8 cellular contexts compared by ENCODE assay signal in the genomic region with DNA sequence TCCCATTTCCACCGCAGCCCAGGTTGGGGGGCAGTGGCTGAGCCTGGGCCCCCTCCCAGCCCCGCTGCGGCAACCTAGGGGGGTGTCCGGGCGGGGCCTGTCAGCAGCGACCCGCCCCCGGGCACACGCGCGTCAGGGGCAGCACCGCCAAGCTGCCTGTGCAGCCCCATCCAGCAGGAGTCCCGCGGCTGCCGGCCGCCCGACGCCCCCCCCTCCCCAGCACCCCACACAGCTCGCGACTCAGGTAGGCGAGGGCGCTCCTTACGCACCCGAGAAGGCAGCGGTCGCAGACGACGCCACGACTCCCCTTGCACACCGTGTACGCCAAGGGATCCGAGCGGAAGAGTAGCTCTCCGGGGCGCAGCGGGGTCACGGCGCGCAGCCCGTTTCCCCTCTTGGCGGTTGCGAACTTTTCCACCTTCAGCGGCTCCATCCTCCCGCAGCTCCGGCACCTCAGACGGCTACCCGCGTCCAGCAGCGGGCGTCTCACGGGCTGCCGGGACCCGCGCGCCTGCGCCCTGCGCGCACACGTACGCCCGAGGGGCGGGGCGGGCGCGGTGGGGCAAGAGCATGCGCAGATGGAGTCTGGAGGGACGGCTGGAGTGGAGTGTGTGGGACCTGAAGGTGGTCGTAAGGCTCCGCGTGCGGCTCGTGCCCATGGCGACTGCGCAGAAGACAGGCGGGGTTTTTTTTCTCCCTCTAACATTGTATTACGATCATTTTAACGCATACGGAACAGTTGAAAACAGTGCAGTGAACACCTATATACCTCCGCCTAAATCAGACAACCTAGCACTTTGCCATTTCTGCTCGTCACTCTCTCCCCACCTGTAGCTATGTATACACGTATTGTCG. TPM values are rescaled to one million over a fixed set of nuclear protein-coding genes. Genes with fewer than 3 reads are reported as not detected.
DNase-seq lines count a peak whose midpoint lies in the region; ATAC-seq and TF ChIP-seq lines count a peak whose summit lies in the region.

A gene (minus strand): TSS at position 495 of the 855 bp plus-strand sequence.

- peak within 1 kb of the TSS; percentile 69 to 82 for H3K27ac Mint-ChIP-seq in natural killer cell

- H3K79me1 ChIP-seq in IMR-90 (ENCODE audit: low read depth in 1 of 2, low read length in 2 of 2) = peaks cover 26 to 35% of the 10 kb centered on the region in 2 experiments; a peak in 3 of 4 replicates

- no peaks in the 10 kb centered on the region for H3K27me3 ChIP-seq in IMR-90 (ENCODE audit: control insufficient read depth, insufficient read depth, low read length)
- H3K27me3 ChIP-seq in PC-9 (ENCODE audit: insufficient read depth, low read depth) = no peaks in the 10 kb centered on the region
- no peaks in the 10 kb centered on the region for H3K27me3 ChIP-seq in fibroblast of lung (ENCODE audit: control insufficient read depth, insufficient read depth, low read length)

- BruUV-seq in IMR-90 (replicated peaks; lab: Mats Ljungman, UMichigan) (no TSS peak), PC-9 (replicated peaks; lab: Mats Ljungman, UMichigan) (no TSS peak)

- peak within 1 kb of the TSS; percentile 32 for H2BK5ac ChIP-seq in IMR-90 (ENCODE audit: low read depth, low read length, poor library complexity, severe bottlenecking)

- H2BK15ac ChIP-seq in IMR-90 (ENCODE audit: low read depth, low read length) = no peak within 1 kb of the TSS

- H3K4me3 ChIP-seq in IMR-90 (ENCODE audit: insufficient read depth, low read depth, low read length) (peak within 1 kb of the TSS; percentile 98), PC-9 (peak within 1 kb of the TSS; percentile 75), fibroblast of lung (replicated peaks in 1 of 4; ENCODE audit: control extremely low read depth in 1 of 4, insufficient read depth in 1 of 4, low read depth in 3 of 4, low read length in 4 of 4) (peak within 1 kb of the TSS; percentile 78 to 88 (median 85))

- H3K27ac ChIP-seq in IMR-90 (ENCODE audit: insufficient read depth, low read length) = peak within 1 kb of the TSS; percentile 65
- H3K27ac ChIP-seq in PC-9 = no peak within 1 kb of the TSS
- peak within 1 kb of the TSS; percentile 51 for H3K27ac ChIP-seq in fibroblast of lung (ENCODE audit: insufficient read depth, low read length)

- no peaks in the 10 kb centered on the region for H3K9me3 Mint-ChIP-seq in activated T-cell treated with anti-CD3 and anti-CD28 coated beads, Interleukin-2, amount 50 U/mL, for 4 hours
- H3K9me3 Mint-ChIP-seq in natural killer cell = no peaks in the 10 kb centered on the region

- H3K18ac ChIP-seq in IMR-90 (ENCODE audit: low read depth, low read length) = no peak within 1 kb of the TSS

- peak within 1 kb of the TSS; percentile 81; the same call in 1 of the 2 replicates for H3K23ac ChIP-seq in IMR-90 (ENCODE audit: low read depth, low read length)

- in situ Hi-C loops in IMR-90 (cut with MboI; ENCODE audit: low sequenced_read_pairs) = no loop called here

- H4K20me1 ChIP-seq in IMR-90 (ENCODE audit: insufficient read depth, low read length) (peaks cover 7% of the 10 kb centered on the region; the same call in 1 of the 2 replicates), PC-9 (ENCODE audit: insufficient read depth) (no peaks in the 10 kb centered on the region), fibroblast of lung (ENCODE audit: control insufficient read depth, extremely low read depth, insufficient read depth, low read length) (no peaks in the 10 kb centered on the region)

- peak within 1 kb of the TSS; percentile 79 to 97 for H4K8ac ChIP-seq in IMR-90 (ENCODE audit: low read depth in 2 of 2, low read length in 2 of 2)

- peak within 1 kb of the TSS; percentile 85 for H3K4me3 Mint-ChIP-seq in activated T-cell treated with anti-CD3 and anti-CD28 coated beads, Interleukin-2, amount 50 U/mL, for 4 hours
- peak within 1 kb of the TSS; percentile 91 for H3K4me3 Mint-ChIP-seq in natural killer cell

- H2AFZ ChIP-seq in IMR-90 (replicated peaks; ENCODE audit: low read length, poor library complexity) (peak within 1 kb of the TSS; percentile 98), PC-9 (peak within 1 kb of the TSS; percentile 96), fibroblast of lung (ENCODE audit: low read length) (peak within 1 kb of the TSS; percentile 99)

- H3K9me1 ChIP-seq in IMR-90 (ENCODE audit: insufficient read depth, low read length) = peaks cover 6% of the 10 kb centered on the region; the same call in 1 of the 2 replicates

- peak within 1 kb of the TSS; percentile 68 for H3K4ac ChIP-seq in IMR-90 (ENCODE audit: low read depth, low read length)

- H3K4me1 ChIP-seq in IMR-90 (ENCODE audit: control insufficient read depth, insufficient read depth, low read length) (peaks cover 6% of the 10 kb centered on the region), PC-9 (replicated peaks; ENCODE audit: insufficient read depth) (peaks cover 26% of the 10 kb centered on the region), fibroblast of lung (ENCODE audit: control insufficient read depth, extremely low read depth, insufficient read depth, low read length) (no peaks in the 10 kb centered on the region)

- H3K27me3 Mint-ChIP-seq in activated T-cell treated with anti-CD3 and anti-CD28 coated beads, Interleukin-2, amount 50 U/mL, for 4 hours (ENCODE audit: low read depth) = no peaks in the 10 kb centered on the region
- H3K27me3 Mint-ChIP-seq in natural killer cell (ENCODE audit: low read depth in 2 of 2) = no peaks in the 10 kb centered on the region

- 0% methylated on average over 31 of the region's 82 CpGs; no CpG with 5 or more reads in 1 of the 2 experiments for WGBS in IMR-90 (ENCODE audit: extremely low coverage in 2 of 2, insufficient read length in 1 of 2), 2 experiments

- no peak within 1 kb of the TSS; the same call in 1 of the 2 replicates for H2AK5ac ChIP-seq in IMR-90 (ENCODE audit: low read depth, low read length)

- CTCF ChIA-PET in IMR-90 (lab: Yijun Ruan, JAX) = no interaction called here
- CTCF ChIA-PET in PC-9 (lab: Charles Lee) = interaction anchor here (1.4 kb wide), 1 partner anchor 9 kb away, joined by 4 read pairs; no protein-coding TSS in a partner anchor

- peak within 1 kb of the TSS; percentile 78 for H3K9ac ChIP-seq in IMR-90 (ENCODE audit: low read depth, low read length)
- H3K9ac ChIP-seq in fibroblast of lung (ENCODE audit: insufficient read depth, low read length) = peak within 1 kb of the TSS; percentile 71

- H3K79me2 ChIP-seq in PC-9 (ENCODE audit: low read depth) = peaks cover 21% of the 10 kb centered on the region; the same call in 1 of the 2 replicates
- peaks cover 11% of the 10 kb centered on the region for H3K79me2 ChIP-seq in fibroblast of lung (ENCODE audit: control insufficient read depth, insufficient read depth, low read length)

- H3K4me2 ChIP-seq in IMR-90 (ENCODE audit: low read depth, low read length) (peak within 1 kb of the TSS; percentile 91), PC-9 (peak within 1 kb of the TSS; percentile 85), fibroblast of lung (ENCODE audit: extremely low read depth, insufficient read depth, low read length) (peak within 1 kb of the TSS; percentile 82)

- TF ChIP-seq CTCF in IMR-90 (conservative IDR thresholded peaks at IDR 0.05; ENCODE audit: low read depth, low read length) = peak; percentile 21; the same call in 1 of the 2 replicates
- no peak for TF ChIP-seq CTCF in PC-9 (conservative IDR thresholded peaks at IDR 0.05)
- TF ChIP-seq CTCF in fibroblast of lung (conservative IDR thresholded peaks at IDR 0.05 in 1 of 2, IDR thresholded peaks at IDR 0.05 in 1 of 2; ENCODE audit: low read depth in 1 of 2, low read length in 2 of 2) = no peak
- no peak for TF ChIP-seq CTCF in natural killer cell (IDR thresholded peaks at IDR 0.05)

- H4K5ac ChIP-seq in IMR-90 (ENCODE audit: low read depth, low read length) = peak within 1 kb of the TSS; percentile 85

- ATAC-seq in GM21529 (IDR thresholded peaks at IDR 0.05; ENCODE audit: unreplicated experiment) (peak; percentile 92), IMR-90 (ENCODE audit: low read depth) (peak; percentile 97), natural killer cell (peak; percentile 93 to 94 (median 93))
- ATAC-seq in activated T-cell treated with anti-CD3 and anti-CD28 coated beads, Interleukin-2, amount 50 U/mL, for 4 hours = peak; percentile 90 to 91

- H3K9me2 ChIP-seq in PC-9 (ENCODE audit: insufficient read depth) = no peaks in the 10 kb centered on the region

- POLR2A ChIA-PET in IMR-90 (lab: Charles Lee; ENCODE audit: unreplicated experiment) = interaction anchor here (0.6 kb wide), 3 partner anchors 68 to 1854 kb away, joined by 3 to 14 read pairs (median 3); no protein-coding TSS in a partner anchor
- POLR2A ChIA-PET in PC-9 (lab: Charles Lee; ENCODE audit: unreplicated experiment) = no interaction called here

- H2AK9ac ChIP-seq in IMR-90 (replicated peaks; ENCODE audit: low read depth, low read length, poor library complexity) = peak within 1 kb of the TSS; percentile 84

- H3K36me3 ChIP-seq in IMR-90 (ENCODE audit: control insufficient read depth, insufficient read depth, low read length) (no peaks in the 10 kb centered on the region), PC-9 (ENCODE audit: low read depth) (no peaks in the 10 kb centered on the region), fibroblast of lung (ENCODE audit: control insufficient read depth, insufficient read depth, low read length) (no peaks in the 10 kb centered on the region)

- H4K91ac ChIP-seq in IMR-90 (ENCODE audit: insufficient read depth, low read depth, low read length) = peak within 1 kb of the TSS; percentile 30; the same call in 1 of the 2 replicates

- intact Hi-C loops in IMR-90 (cut with micrococcal nuclease) = loop anchor here (5.0 kb wide), 1 partner anchor 125 kb away; no protein-coding TSS in a partner anchor
- intact Hi-C loops in PC-9 (cut with micrococcal nuclease; ENCODE audit: unreplicated experiment) = no loop called here
- intact Hi-C loops in natural killer cell (cut with micrococcal nuclease) = loop anchor here (2.0 kb wide), 1 partner anchor 60 kb away; a partner anchor contains a TSS

- H3K9me3 ChIP-seq in IMR-90 (ENCODE audit: control insufficient read depth, insufficient read depth, low read length) (no peaks in the 10 kb centered on the region), PC-9 (ENCODE audit: insufficient read depth, low read depth) (no peaks in the 10 kb centered on the region), fibroblast of lung (ENCODE audit: control insufficient read depth, insufficient read depth, low read depth, low read length) (no peaks in the 10 kb centered on the region)

- H3K14ac ChIP-seq in IMR-90 (replicated peaks; ENCODE audit: low read depth, low read length) = peak within 1 kb of the TSS; percentile 80

- no peak within 1 kb of the TSS for H2BK20ac ChIP-seq in IMR-90 (ENCODE audit: low read depth, low read length)

- 0 out of 2 replicates have a peak within 1 kb of the TSS, but pooled peaks have one; percentile 7 for H2BK120ac ChIP-seq in IMR-90 (ENCODE audit: low read depth, low read length)

- no peak for TF ChIP-seq POLR2A in IMR-90 (IDR thresholded peaks at IDR 0.05; ENCODE audit: low read depth, low read length)

- H3K4me1 Mint-ChIP-seq in activated T-cell treated with anti-CD3 and anti-CD28 coated beads, Interleukin-2, amount 50 U/mL, for 4 hours (ENCODE audit: low read depth) = peaks cover 26% of the 10 kb centered on the region
- peaks cover 24 to 32% of the 10 kb centered on the region in 2 donors for H3K4me1 Mint-ChIP-seq in natural killer cell

- dilution Hi-C loops in IMR-90 (cut with HindIII; ENCODE audit: low sequenced_read_pairs, unreplicated experiment) = no loop called here

- H3F3A ChIP-seq in PC-9 (ENCODE audit: insufficient read depth, low read depth) = peaks cover 21% of the 10 kb centered on the region; the same call in 1 of the 2 replicates

- H3K56ac ChIP-seq in IMR-90 (ENCODE audit: extremely low read depth, insufficient read depth, low read length) = peak within 1 kb of the TSS; percentile 61

- H3K36me3 Mint-ChIP-seq in activated T-cell treated with anti-CD3 and anti-CD28 coated beads, Interleukin-2, amount 50 U/mL, for 4 hours (ENCODE audit: insufficient read depth) = no peaks in the 10 kb centered on the region
- H3K36me3 Mint-ChIP-seq in natural killer cell = no peaks in the 10 kb centered on the region

- DNase-seq in DMS53 (lab: John Stamatoyannopoulos, UW) (peak; percentile 90), IMR-90 (peak; percentile 66), PC-9 (peak; percentile 48 to 76), fibroblast of lung (ENCODE audit: low read depth in 2 of 2) (peak; percentile 66 to 70), natural killer cell (peak; percentile 70)
- DNase-seq in activated T-cell treated with anti-CD3 and anti-CD28 coated beads, Interleukin-2, amount 50 U/mL, for 4 hours = peak; percentile 64
- DNase-seq in stimulated activated naive CD4-positive, alpha-beta T cell treated with Interleukin-2 at 50 U/mL for 16 hours (lab: John Stamatoyannopoulos, UW) = peak; percentile 81

- TF ChIP-seq RAD21 in IMR-90 (IDR thresholded peaks at IDR 0.05; ENCODE audit: low read length) = no peak

RNA-seq across cellular contexts. Expression of the gene that starts here (rescaled TPM):
- total RNA-seq in IMR-90 (2012; rRNA removed) (32.5 and 37.6 TPM in 2 replicates), PC-9 (2021) (28.2 and 29.6 TPM in 2 replicates), fibroblast of lung (69.4 and 71.7 TPM in 2 replicates), natural killer cell (10 to 100 TPM; 43.6 to 48.0 (median 46.1) TPM)
- polyA plus RNA-seq in IMR-90 (2012; rRNA removed) (25.5 and 26.5 TPM in 2 replicates), fibroblast of lung (30.1 and 83.1 TPM in 2 replicates)
- 17.3 and 24.6 TPM in 2 replicates for polyA plus RNA-seq in IMR-90 (2012; cell fraction: cytosol; rRNA removed)
- 9.0 and 16.0 TPM in 2 replicates for polyA plus RNA-seq in IMR-90 (2012; cell fraction: nucleus; rRNA removed; ENCODE audit: low replicate concordance)
- 10 to 100 TPM; 10.7 to 13.0 (median 11.9) TPM for total RNA-seq in activated T-cell treated with anti-CD3 and anti-CD28 coated beads, Interleukin-2, amount 50 U/mL, for 4 hours
- polyA plus RNA-seq in fibroblast of lung (2012) = 32.4 and 71.3 TPM in 2 replicates
- 11.2 and 31.2 TPM in 2 replicates for polyA minus RNA-seq in fibroblast of lung (ENCODE audit: low replicate concordance)
